In genomic region chr17:39231587-39232551, GRCh38 we compare ENCODE assay signal across 9 cellular contexts. TPM values are rescaled to one million over a fixed set of nuclear protein-coding genes. Genes with fewer than 3 reads are reported as not detected.
DNase-seq lines count a peak whose midpoint lies in the region; ATAC-seq, FAIRE-seq and TF ChIP-seq lines count a peak whose summit lies in the region.
"Had no signal": no experiment of that assay in that cellular context is flagged by ENCODE, and none has a peak within 500 bp of the region (broad histone marks: within the 10 kb centered on the region; RNA-seq: fewer than 3 reads in every experiment).

No MANE protein-coding gene starts in this region.

- H3K4me3 Mint-ChIP-seq in memory B cell = peak overlapping the region; percentile 0
- peak overlapping the region; percentile 32 for H3K4me3 Mint-ChIP-seq in stimulated activated naive CD8-positive, alpha-beta T cell treated with anti-CD3 and anti-CD28 coated beads, Interleukin-15, Interleukin-2, amounts not matched to agents 100 ng/mL and 50 ng/mL, for 24 hours

- H3K4me3 ChIP-seq in MG63 (no peak overlapping the region), coronary artery (peak overlapping the region; percentile 57), small intestine (ENCODE audit: low read depth in 1 of 2, low read length in 2 of 2) (no peak overlapping the region)
- H3K4me3 ChIP-seq: SJSA1 had no signal

- H3K27me3 ChIP-seq in MG63 = no peaks in the 10 kb centered on the region
- no peaks in the 10 kb centered on the region for H3K27me3 ChIP-seq in small intestine (ENCODE audit: control insufficient read depth in 2 of 2, insufficient read depth in 2 of 2, low read length in 2 of 2)
- H3K27me3 ChIP-seq: SJSA1 had no signal

- DNase-seq in DMS79 treated with DMSO at 0.1 percent for 48 hours (lab: John Stamatoyannopoulos, UW) (peak; percentile 44), MG63 (peak; percentile 42), coronary artery (ENCODE audit: low spot score) (no peak), memory B cell (ENCODE audit: low spot score in 2 of 2) (peak in 1 of 2 donors; percentile 71), small intestine (no peak), NCI-H1092 treated with DMSO at 0.1 percent for 48 hours (lab: John Stamatoyannopoulos, UW) (no peak)

- H3K27ac ChIP-seq in coronary artery = peak overlapping the region; percentile 3 to 16
- no peak overlapping the region for H3K27ac ChIP-seq in small intestine (ENCODE audit: low read depth in 1 of 2, low read length in 1 of 2)
- H3K27ac ChIP-seq: SJSA1 had no signal

- WGBS in small intestine, 3 donors = 10 to 15% (median 13%) methylated on average over 22 of the region's 22 CpGs

- TF ChIP-seq CTCF in coronary artery (IDR thresholded peaks at IDR 0.05) = peak; percentile 66

- H3K4me1 Mint-ChIP-seq in memory B cell = peaks cover 17% of the 10 kb centered on the region
- peaks cover 9% of the 10 kb centered on the region for H3K4me1 Mint-ChIP-seq in stimulated activated naive CD8-positive, alpha-beta T cell treated with anti-CD3 and anti-CD28 coated beads, Interleukin-15, Interleukin-2, amounts not matched to agents 100 ng/mL and 50 ng/mL, for 24 hours (ENCODE audit: low read depth)

- no peaks in the 10 kb centered on the region for H3K4me1 ChIP-seq in small intestine (ENCODE audit: control insufficient read depth in 2 of 2, insufficient read depth in 1 of 2, low read depth in 1 of 2, low read length in 1 of 2)

- no peaks in the 10 kb centered on the region for H3K36me3 ChIP-seq in MG63
- H3K36me3 ChIP-seq in small intestine (ENCODE audit: control insufficient read depth in 2 of 2, insufficient read depth in 2 of 2, low read length in 2 of 2) = no peaks in the 10 kb centered on the region
- H3K36me3 ChIP-seq: SJSA1 had no signal

- peaks cover 28% of the 10 kb centered on the region for H3K27me3 Mint-ChIP-seq in memory B cell
- peaks cover 31% of the 10 kb centered on the region for H3K27me3 Mint-ChIP-seq in stimulated activated naive CD8-positive, alpha-beta T cell treated with anti-CD3 and anti-CD28 coated beads, Interleukin-15, Interleukin-2, amounts not matched to agents 100 ng/mL and 50 ng/mL, for 24 hours

- H3K9me3 Mint-ChIP-seq in memory B cell = no peaks in the 10 kb centered on the region
- no peaks in the 10 kb centered on the region for H3K9me3 Mint-ChIP-seq in stimulated activated naive CD8-positive, alpha-beta T cell treated with anti-CD3 and anti-CD28 coated beads, Interleukin-15, Interleukin-2, amounts not matched to agents 100 ng/mL and 50 ng/mL, for 24 hours

- ATAC-seq in activated CD4-positive, CD25-positive, alpha-beta regulatory T cell treated with anti-CD3 and anti-CD28 coated beads, Interleukin-2, amount 50 U/mL, for 24 hours = peak; percentile 76 to 81
- peak; percentile 84 for ATAC-seq in memory B cell (ENCODE audit: low read depth)

- H3K9me3 ChIP-seq in MG63 (no peaks in the 10 kb centered on the region), small intestine (ENCODE audit: control insufficient read depth, low read depth) (no peaks in the 10 kb centered on the region)
- H3K9me3 ChIP-seq: SJSA1 had no signal

- H3K27ac Mint-ChIP-seq in memory B cell = peak overlapping the region; percentile 43
- H3K27ac Mint-ChIP-seq in stimulated activated naive CD8-positive, alpha-beta T cell treated with anti-CD3 and anti-CD28 coated beads, Interleukin-15, Interleukin-2, amounts not matched to agents 100 ng/mL and 50 ng/mL, for 24 hours = no peak overlapping the region

- FAIRE-seq in small intestine (lab: Jason Lieb, UNC) = no peak

- H3K36me3 Mint-ChIP-seq in memory B cell = no peaks in the 10 kb centered on the region
- no peaks in the 10 kb centered on the region for H3K36me3 Mint-ChIP-seq in stimulated activated naive CD8-positive, alpha-beta T cell treated with anti-CD3 and anti-CD28 coated beads, Interleukin-15, Interleukin-2, amounts not matched to agents 100 ng/mL and 50 ng/mL, for 24 hours (ENCODE audit: low read depth)

RNA-seq across cellular contexts. Expression of gene STAC2, which starts 6.1 kb away (rescaled TPM):
- total RNA-seq in MG63 (2014; rRNA removed; shearing (Covaris generic); ENCODE audit: low replicate concordance) = not detected in 2 replicates
- under 1 TPM in 1 of 3 donors, not detected in 2; 0.64 TPM for polyA plus RNA-seq in small intestine
- total RNA-seq: SJSA1 had no signal

RNA-seq across cellular contexts. Expression of gene RPL19, which starts 31.8 kb away (rescaled TPM):
- total RNA-seq in MG63 (2014; rRNA removed; shearing (Covaris generic); ENCODE audit: low replicate concordance) = 4,123 and 4,721 TPM in 2 replicates
- polyA plus RNA-seq in small intestine = 1,000 to 10,000 TPM; 1,923 to 3,263 (median 3,147) TPM

RNA-seq across cellular contexts. Expression of gene CACNB1, which starts 34.4 kb away (rescaled TPM):
- 2.2 and 2.4 TPM in 2 replicates for total RNA-seq in MG63 (2014; rRNA removed; shearing (Covaris generic); ENCODE audit: low replicate concordance)
- polyA plus RNA-seq in small intestine = 1 to 10 TPM in 1 of 3 donors, under 1 TPM in 2; 0.45 to 3.7 (median 0.81) TPM

Comparison
In these comparisons a context has a peak if more than half of its experiments do, and no peak if none do; other contexts are left out.
1. DNase-seq: peak in DMS79 treated with DMSO at 0.1 percent for 48 hours (single experiment) and MG63 (single experiment); none in coronary artery (single experiment), small intestine (single experiment) and NCI-H1092 treated with DMSO at 0.1 percent for 48 hours (single experiment).
2. H3K27ac ChIP-seq: peak in coronary artery (2 of 2); none in small intestine (0 of 2).